ENCODE assay signal across 24 cellular contexts in genomic region chr14:100544506-100545141, GRCh38. TPM values are rescaled to one million over a fixed set of nuclear protein-coding genes. Genes with fewer than 3 reads are reported as not detected.
"Had no signal": no experiment of that assay in that cellular context is flagged by ENCODE, and none has a peak within 500 bp of the region (broad histone marks: within the 10 kb centered on the region; RNA-seq: fewer than 3 reads in every experiment).

No MANE protein-coding gene starts in this region.

- H3K27ac ChIP-seq: cardiac muscle cell, gastrocnemius medialis, lower lobe of right lung, neural progenitor cell, upper lobe of right lung had no signal

- H3K4me3 Mint-ChIP-seq: activated naive CD4-positive, alpha-beta T cell treated with anti-CD3 and anti-CD28 coated beads, Interleukin-2, amount 10 ng/mL, durations not matched to agents 7 days and 5 days; endodermal cell; neural progenitor cell had no signal

- DNase-seq: activated CD4-positive, alpha-beta T cell treated with anti-CD3 and anti-CD28 coated beads for 4 hours; activated CD4-positive, alpha-beta T cell treated with anti-CD3 and anti-CD28 coated beads, Interleukin-2, amount 50 U/mL, for 48 hours; activated CD4-positive, CD25-positive, alpha-beta regulatory T cell; activated effector memory CD4-positive, alpha-beta T cell treated with anti-CD3 and anti-CD28 coated beads, Interleukin-2, amount 50 U/mL, for 16 hours; activated naive CD4-positive, alpha-beta T cell treated with anti-CD3 and anti-CD28 coated beads, Interleukin-2, amount 10 ng/mL, durations not matched to agents 7 days and 5 days; anterior cingulate cortex; body of pancreas; cortex of kidney; endodermal cell; esophagus squamous epithelium; gastrocnemius medialis; hippocampal formation; left cardiac atrium; lower lobe of right lung; naive thymus-derived CD4-positive, alpha-beta T cell; stimulated activated CD4-positive, alpha-beta T cell treated with anti-CD3 and anti-CD28 coated beads, Interleukin-12 subunit alpha, Interleukin-12 subunit beta, amount 100 ng/mL, for 4 hours; stimulated activated CD4-positive, alpha-beta T cell treated with anti-CD3 and anti-CD28 coated beads, Interleukin-4, amount 100 ng/mL, for 4 hours; stimulated activated naive CD8-positive, alpha-beta T cell treated with anti-CD3 and anti-CD28 coated beads, Interleukin-15, Interleukin-2, amounts not matched to agents 100 U/mL and 50 U/mL, for 24 hours; T-helper 1 cell; T1000; upper lobe of right lung had no signal

- H2AFZ ChIP-seq: neural progenitor cell had no signal

- H3K27me3 ChIP-seq: body of pancreas, gastrocnemius medialis, upper lobe of right lung had no signal

- H3K36me3 Mint-ChIP-seq: activated naive CD4-positive, alpha-beta T cell treated with anti-CD3 and anti-CD28 coated beads, Interleukin-2, amount 10 ng/mL, durations not matched to agents 7 days and 5 days; naive thymus-derived CD4-positive, alpha-beta T cell; neural progenitor cell had no signal

- H3K4me2 ChIP-seq: neural progenitor cell had no signal

- H3K9ac ChIP-seq: neural progenitor cell had no signal

- H3K27me3 Mint-ChIP-seq: naive thymus-derived CD4-positive, alpha-beta T cell had no signal

- H3K27ac Mint-ChIP-seq: activated naive CD4-positive, alpha-beta T cell treated with anti-CD3 and anti-CD28 coated beads, Interleukin-2, amount 10 ng/mL, durations not matched to agents 7 days and 5 days; endodermal cell; neural progenitor cell; progenitor cell of endocrine pancreas had no signal

- H3K36me3 ChIP-seq: cardiac muscle cell, esophagus squamous epithelium, gastrocnemius medialis, lower lobe of right lung, neural progenitor cell, upper lobe of right lung had no signal

- H3K9me3 ChIP-seq: body of pancreas, esophagus squamous epithelium, gastrocnemius medialis, lower lobe of right lung, upper lobe of right lung had no signal

- H3K4me3 ChIP-seq: body of pancreas, cardiac muscle cell, esophagus squamous epithelium, gastrocnemius medialis, lower lobe of right lung, neural progenitor cell, upper lobe of right lung had no signal

- ATAC-seq: body of pancreas; gastrocnemius medialis; left cardiac atrium; lower lobe of right lung; naive thymus-derived CD4-positive, alpha-beta T cell; stimulated activated naive CD8-positive, alpha-beta T cell treated with anti-CD3 and anti-CD28 coated beads, Interleukin-15, Interleukin-2, amounts not matched to agents 100 U/mL and 50 U/mL, for 24 hours; upper lobe of right lung had no signal

- H3K9me3 Mint-ChIP-seq: activated naive CD4-positive, alpha-beta T cell treated with anti-CD3 and anti-CD28 coated beads, Interleukin-2, amount 10 ng/mL, durations not matched to agents 7 days and 5 days; endodermal cell; naive thymus-derived CD4-positive, alpha-beta T cell; neural progenitor cell had no signal

- H3K4me1 Mint-ChIP-seq: neural progenitor cell had no signal

RNA-seq across cellular contexts. Expression of gene BEGAIN, which starts 42.6 kb away (rescaled TPM):
- total RNA-seq: cardiac muscle cell had no signal
- polyA plus RNA-seq: cardiac muscle cell had no signal
